ENCODE assay signal across 1 cellular context in the genomic region with DNA sequence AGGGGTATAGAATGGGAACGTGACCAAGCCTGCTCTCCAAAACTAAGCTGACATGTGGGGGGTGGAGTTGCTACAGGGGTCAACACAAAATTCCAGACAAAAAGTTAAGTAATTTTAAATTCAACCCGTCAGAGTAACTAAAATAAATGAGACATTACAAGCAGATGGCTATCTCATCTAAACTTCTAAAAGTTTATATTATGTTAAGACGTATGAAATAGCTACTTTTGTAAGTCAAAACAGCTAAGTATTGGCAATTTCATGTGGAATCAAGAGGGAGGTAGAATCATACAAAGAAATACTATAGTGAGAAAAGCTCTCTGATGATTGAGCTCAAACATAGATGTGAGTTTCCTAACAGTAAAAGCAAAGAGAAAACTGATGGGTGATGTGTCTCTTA.
TF ChIP-seq lines count a peak whose summit lies in the region.

No MANE protein-coding gene starts in this region.

TF ChIP-seq in GM23338, 12 proteins besides CTCF, POLR2A, EP300 and RAD21 (continued from another document):
- no peak for TF ChIP-seq ZNF462 (CRISPR knock-in tag; IDR thresholded peaks at IDR 0.05)
- TF ChIP-seq REST (IDR thresholded peaks at IDR 0.05; ENCODE audit: unreplicated experiment), result no peak
- no peak for TF ChIP-seq CREB1 (CRISPR knock-in tag; IDR thresholded peaks at IDR 0.05; ENCODE audit: low read depth)
- no peak for TF ChIP-seq STAT1 (IDR thresholded peaks at IDR 0.05; ENCODE audit: unreplicated experiment)
- TF ChIP-seq ETS1 (IDR thresholded peaks at IDR 0.05), result no peak
